ENCODE assay signal across 38 cellular contexts in the genomic region with DNA sequence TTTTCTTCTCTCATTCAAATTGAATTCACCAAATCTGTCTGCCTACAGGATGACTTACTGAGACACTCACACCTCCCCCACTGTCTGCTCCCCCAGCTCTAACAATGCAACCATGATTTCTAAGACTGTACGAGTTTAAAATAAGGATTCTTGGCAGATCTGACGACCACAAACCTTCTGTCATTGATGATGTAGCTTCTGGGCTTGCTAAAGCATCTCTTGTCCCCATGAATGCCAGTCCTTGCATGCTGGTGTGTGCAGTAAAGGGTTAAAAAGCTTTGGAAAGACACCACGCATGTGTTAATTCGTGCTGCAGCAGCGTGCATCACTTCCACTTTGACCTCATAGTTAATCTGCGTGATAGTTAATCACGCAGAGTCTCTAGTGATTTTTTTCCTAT. TPM values are rescaled to one million over a fixed set of nuclear protein-coding genes. Genes with fewer than 3 reads are reported as not detected.
DNase-seq lines count a peak whose midpoint lies in the region; ATAC-seq and TF ChIP-seq lines count a peak whose summit lies in the region.
"Had no signal": no experiment of that assay in that cellular context is flagged by ENCODE, and none has a peak within 500 bp of the region (broad histone marks: within the 10 kb centered on the region; RNA-seq: fewer than 3 reads in every experiment).

No MANE protein-coding gene starts in this region.

- POLR2A ChIA-PET in WTC11 (lab: Charles Lee), result no interaction called here
- POLR2A ChIA-PET in CD4-positive, alpha-beta memory T cell (lab: Charles Lee; ENCODE audit: partially characterized antibody), result no interaction called here

- H3K4me3 Mint-ChIP-seq in WTC11 (peak overlapping the region; percentile 87), glutamatergic neuron (ENCODE audit: unreplicated experiment) (peak overlapping the region; percentile 97), neural crest cell (peak overlapping the region; percentile 54)
- no peak overlapping the region for H3K4me3 Mint-ChIP-seq in CD4-positive, alpha-beta memory T cell
- H3K4me3 Mint-ChIP-seq: activated CD4-positive, alpha-beta memory T cell treated with anti-CD3 and anti-CD28 coated beads, Interleukin-2, amount 10 ng/mL, durations not matched to agents 7 days and 5 days; activated naive CD4-positive, alpha-beta T cell treated with anti-CD3 and anti-CD28 coated beads, Interleukin-2, amount 10 ng/mL, durations not matched to agents 7 days and 5 days; natural killer cell treated with Interleukin-12 subunit alpha and Interleukin-12 subunit beta and Interleukin-15 and Interleukin-18, amount 100 ng/mL, for 72 hours had no signal

- ATAC-seq in WTC11, result no peak
- ATAC-seq: body of pancreas; lower lobe of right lung; natural killer cell treated with Interleukin-12 subunit alpha and Interleukin-12 subunit beta and Interleukin-15 and Interleukin-18, amount 100 ng/mL, for 72 hours; Right ventricle myocardium inferior; SK-N-SH treated with all-trans-retinoic acid at 6 μM for 48 hours; upper lobe of right lung had no signal

- H3K4me3 ChIP-seq in CD4-positive, alpha-beta memory T cell (ENCODE audit: low read length in 2 of 2), result no peak overlapping the region
- H3K4me3 ChIP-seq: adrenal gland; BLaER1 treated with 17β-estradiol and CSF1 and Interleukin-3, amounts not matched to agents 10 nM and 100 nM; body of pancreas; lower lobe of right lung; MG63; PC-9; skin epidermis; suprapubic skin; upper lobe of right lung had no signal

- H3K27ac Mint-ChIP-seq in WTC11 (no peak overlapping the region), glutamatergic neuron (ENCODE audit: unreplicated experiment) (peak overlapping the region; percentile 67), neural crest cell (ENCODE audit: unreplicated experiment) (no peak overlapping the region)
- H3K27ac Mint-ChIP-seq in CD4-positive, alpha-beta memory T cell, result no peak overlapping the region
- H3K27ac Mint-ChIP-seq: activated CD4-positive, alpha-beta memory T cell treated with anti-CD3 and anti-CD28 coated beads, Interleukin-2, amount 10 ng/mL, durations not matched to agents 7 days and 5 days; activated naive CD4-positive, alpha-beta T cell treated with anti-CD3 and anti-CD28 coated beads, Interleukin-2, amount 10 ng/mL, durations not matched to agents 7 days and 5 days; natural killer cell treated with Interleukin-12 subunit alpha and Interleukin-12 subunit beta and Interleukin-15 and Interleukin-18, amount 100 ng/mL, for 72 hours had no signal

- H3K27ac ChIP-seq in CD4-positive, alpha-beta memory T cell (ENCODE audit: low read depth, low read length), result no peak overlapping the region
- H3K27ac ChIP-seq: adrenal gland; BLaER1 treated with 17β-estradiol and CSF1 and Interleukin-3, amounts not matched to agents 10 nM and 100 nM; body of pancreas; epithelial cell of prostate; lower lobe of right lung; PC-9; skin epidermis; suprapubic skin; upper lobe of right lung had no signal

- H3K9me3 ChIP-seq in CD4-positive, alpha-beta memory T cell (ENCODE audit: control insufficient read depth in 1 of 2, low read length in 2 of 2), result no peaks in the 10 kb centered on the region
- H3K9me3 ChIP-seq: adrenal gland; BLaER1 treated with 17β-estradiol and CSF1 and Interleukin-3, amounts not matched to agents 10 nM and 100 nM; body of pancreas; lower lobe of right lung; MG63; suprapubic skin; upper lobe of right lung had no signal

- intact Hi-C loops in CD4-positive, alpha-beta memory T cell (cut with micrococcal nuclease), result no loop called here

- H3K9me3 Mint-ChIP-seq in WTC11 (no peaks in the 10 kb centered on the region), glutamatergic neuron (ENCODE audit: unreplicated experiment) (no peaks in the 10 kb centered on the region), neural crest cell (no peaks in the 10 kb centered on the region)
- peaks cover 0 to 21% (median 8%) of the 10 kb centered on the region in 8 donors for H3K9me3 Mint-ChIP-seq in CD4-positive, alpha-beta memory T cell
- H3K9me3 Mint-ChIP-seq: activated CD4-positive, alpha-beta memory T cell treated with anti-CD3 and anti-CD28 coated beads, Interleukin-2, amount 10 ng/mL, durations not matched to agents 7 days and 5 days; activated naive CD4-positive, alpha-beta T cell treated with anti-CD3 and anti-CD28 coated beads, Interleukin-2, amount 10 ng/mL, durations not matched to agents 7 days and 5 days had no signal

- TF ChIP-seq CTCF in WTC11 (IDR thresholded peaks at IDR 0.05), result no peak
- no peak for TF ChIP-seq CTCF in glutamatergic neuron (IDR thresholded peaks at IDR 0.05; ENCODE audit: partially characterized antibody, unreplicated experiment)
- TF ChIP-seq CTCF in neural crest cell (conservative IDR thresholded peaks at IDR 0.05), result no peak

- in situ Hi-C loops in G401 (cut with HindIII; ENCODE audit: low sequenced_read_pairs), result no loop called here

- H3K27me3 ChIP-seq in CD4-positive, alpha-beta memory T cell (ENCODE audit: insufficient read depth, low read length), result no peaks in the 10 kb centered on the region
- H3K27me3 ChIP-seq: adrenal gland; BLaER1 treated with 17β-estradiol and CSF1 and Interleukin-3, amounts not matched to agents 10 nM and 100 nM; MG63; upper lobe of right lung had no signal

- CTCF ChIA-PET in WTC11 (lab: Charles Lee), result no interaction called here
- CTCF ChIA-PET in CD4-positive, alpha-beta memory T cell (lab: Charles Lee; ENCODE audit: partially characterized antibody), result no interaction called here

- no peaks in the 10 kb centered on the region for H3K36me3 ChIP-seq in CD4-positive, alpha-beta memory T cell (ENCODE audit: insufficient read depth, low read length)
- H3K36me3 ChIP-seq: adrenal gland; BLaER1 treated with 17β-estradiol and CSF1 and Interleukin-3, amounts not matched to agents 10 nM and 100 nM; lower lobe of right lung; MG63; suprapubic skin; upper lobe of right lung had no signal

- DNase-seq in G401 (ENCODE audit: low spot score), result peak; percentile 76
- no peak for DNase-seq in WTC11 (ENCODE audit: low spot score)
- no peak for DNase-seq in glutamatergic neuron
- DNase-seq in neural crest cell (ENCODE audit: low read depth, low spot score), result no peak
- no peak for DNase-seq in stimulated activated CD4-positive, alpha-beta T cell treated with anti-CD3 and anti-CD28 coated beads, Interleukin-4, amount 100 ng/mL, for 4 hours
- DNase-seq in hepatic stellate cell (ENCODE audit: low spot score), result no peak
- no peak for DNase-seq in CD4-positive, alpha-beta memory T cell
- DNase-seq in effector CD4-positive, alpha-beta T cell, result no peak
- DNase-seq: activated CD4-positive, alpha-beta memory T cell treated with anti-CD3 and anti-CD28 coated beads, Interleukin-2, amount 10 ng/mL, durations not matched to agents 7 days and 5 days; activated CD8-positive, alpha-beta memory T cell treated with anti-CD3 and anti-CD28 coated beads, Interleukin-2, amount 50 U/mL, for 4 hours; activated naive CD4-positive, alpha-beta T cell treated with anti-CD3 and anti-CD28 coated beads, Interleukin-2, amount 10 ng/mL, durations not matched to agents 7 days and 5 days; adrenal gland; body of pancreas; DND-41; GOT3; KG1; lower lobe of right lung; MG63; NCI-H1105; NCI-H1930; NCI-H510A treated with DMSO at 0.1 percent for 48 hours; PC-9; stimulated activated naive CD4-positive, alpha-beta T cell; upper lobe of right lung had no signal

- peaks cover 24% of the 10 kb centered on the region for H3K4me1 Mint-ChIP-seq in WTC11
- peaks cover 2% of the 10 kb centered on the region for H3K4me1 Mint-ChIP-seq in glutamatergic neuron (ENCODE audit: low read depth, unreplicated experiment)
- H3K4me1 Mint-ChIP-seq in neural crest cell, result peaks cover 11% of the 10 kb centered on the region
- H3K4me1 Mint-ChIP-seq in CD4-positive, alpha-beta memory T cell, result no peaks in the 10 kb centered on the region
- H3K4me1 Mint-ChIP-seq: activated CD4-positive, alpha-beta memory T cell treated with anti-CD3 and anti-CD28 coated beads, Interleukin-2, amount 10 ng/mL, durations not matched to agents 7 days and 5 days; activated naive CD4-positive, alpha-beta T cell treated with anti-CD3 and anti-CD28 coated beads, Interleukin-2, amount 10 ng/mL, durations not matched to agents 7 days and 5 days had no signal

- H3K27me3 Mint-ChIP-seq in WTC11 (ENCODE audit: low read depth) (no peaks in the 10 kb centered on the region; the same call in 1 of the 2 replicates), glutamatergic neuron (ENCODE audit: unreplicated experiment) (peaks cover 3% of the 10 kb centered on the region), neural crest cell (ENCODE audit: low read depth) (peaks cover 54% of the 10 kb centered on the region)
- H3K27me3 Mint-ChIP-seq in CD4-positive, alpha-beta memory T cell, result no peaks in the 10 kb centered on the region
- H3K27me3 Mint-ChIP-seq: activated CD4-positive, alpha-beta memory T cell treated with anti-CD3 and anti-CD28 coated beads, Interleukin-2, amount 10 ng/mL, durations not matched to agents 7 days and 5 days; activated naive CD4-positive, alpha-beta T cell treated with anti-CD3 and anti-CD28 coated beads, Interleukin-2, amount 10 ng/mL, durations not matched to agents 7 days and 5 days; natural killer cell treated with Interleukin-12 subunit alpha and Interleukin-12 subunit beta and Interleukin-15 and Interleukin-18, amount 100 ng/mL, for 72 hours had no signal

- H3K36me3 Mint-ChIP-seq in WTC11 (no peaks in the 10 kb centered on the region), glutamatergic neuron (ENCODE audit: unreplicated experiment) (no peaks in the 10 kb centered on the region), neural crest cell (ENCODE audit: low read depth) (no peaks in the 10 kb centered on the region)
- H3K36me3 Mint-ChIP-seq in CD4-positive, alpha-beta memory T cell, result no peaks in the 10 kb centered on the region
- H3K36me3 Mint-ChIP-seq: activated naive CD4-positive, alpha-beta T cell treated with anti-CD3 and anti-CD28 coated beads, Interleukin-2, amount 10 ng/mL, durations not matched to agents 7 days and 5 days; natural killer cell treated with Interleukin-12 subunit alpha and Interleukin-12 subunit beta and Interleukin-15 and Interleukin-18, amount 100 ng/mL, for 72 hours had no signal

- no peaks in the 10 kb centered on the region for H3K4me1 ChIP-seq in CD4-positive, alpha-beta memory T cell (ENCODE audit: insufficient read depth, low read length)
- H3K4me1 ChIP-seq: adrenal gland; BLaER1 treated with 17β-estradiol and CSF1 and Interleukin-3, amounts not matched to agents 10 nM and 100 nM; body of pancreas; lower lobe of right lung; suprapubic skin; upper lobe of right lung had no signal

RNA-seq across cellular contexts. Expression of a gene that starts 0.4 kb away (rescaled TPM):
- not detected in 2 replicates for total RNA-seq in G401 (2014; rRNA removed; shearing (Covaris generic))
- total RNA-seq in WTC11 (2021), result 3.4 to 4.0 TPM (median 3.7 TPM) in 3 replicates
- 4.5 TPM for total RNA-seq in glutamatergic neuron (ENCODE audit: unreplicated experiment)
- 0.26 and 2.8 TPM in 2 replicates for total RNA-seq in neural crest cell
- not detected for total RNA-seq in CD4-positive, alpha-beta memory T cell
- not detected for polyA plus RNA-seq in CD4-positive, alpha-beta memory T cell
- total RNA-seq: activated CD4-positive, alpha-beta memory T cell treated with anti-CD3 and anti-CD28 coated beads, Interleukin-2, amount 10 ng/mL, durations not matched to agents 7 days and 5 days; chondrocyte; kidney epithelial cell; lower lobe of right lung; mucosa of gallbladder; osteocyte; PC-9; renal cortical epithelial cell; Right ventricle myocardium inferior; suprapubic skin; T-helper 2 cell treated with Interferon-gamma antibody and Interleukin-4, amounts not matched to agents 100 ng/mL and 5 ng/mL, for 36 hours; upper lobe of right lung had no signal
- polyA plus RNA-seq: AG04450 had no signal

Comparison
In these comparisons a context has a peak if more than half of its experiments do, and no peak if none do; other contexts are left out.
1. H3K4me3 Mint-ChIP-seq: peak in WTC11 (single experiment), glutamatergic neuron (single experiment) and neural crest cell (single experiment); none in CD4-positive, alpha-beta memory T cell (0 of 8).